ENCODE assay signal across 9 cellular contexts in genomic region chrX:71493111-71493613, GRCh38. TPM values are rescaled to one million over a fixed set of nuclear protein-coding genes. Genes with fewer than 3 reads are reported as not detected.
DNase-seq lines count a peak whose midpoint lies in the region; ATAC-seq and TF ChIP-seq lines count a peak whose summit lies in the region.
"Had no signal": no experiment of that assay in that cellular context is flagged by ENCODE, and none has a peak within 500 bp of the region (broad histone marks: within the 10 kb centered on the region; RNA-seq: fewer than 3 reads in every experiment).

No MANE protein-coding gene starts in this region.

- peak overlapping the region in 3 of 4 donors; percentile 51 to 64 (median 60) for H3K4me3 ChIP-seq in upper lobe of left lung

- no peak for TF ChIP-seq EP300 in upper lobe of left lung (IDR thresholded peaks at IDR 0.05)

- TF ChIP-seq POLR2A in upper lobe of left lung (IDR thresholded peaks at IDR 0.05), result no peak

- H3K27ac Mint-ChIP-seq in activated T-cell treated with anti-CD3 and anti-CD28 coated beads, Interleukin-2, amount 50 U/mL, for 24 hours, result no peak overlapping the region
- no peak overlapping the region for H3K27ac Mint-ChIP-seq in MCF 10A (ENCODE audit: low read depth, unreplicated experiment)
- no peak overlapping the region for H3K27ac Mint-ChIP-seq in memory B cell

- H3K27ac ChIP-seq in upper lobe of left lung, result peak overlapping the region in 3 of 4 donors; percentile 7 to 65 (median 21)
- H3K27ac ChIP-seq: KMS-11 had no signal

- BruUV-seq in MCF 10A (replicated peaks; lab: Mats Ljungman, UMichigan), result no TSS peak

- H3K27me3 ChIP-seq in upper lobe of left lung, result no peaks in the 10 kb centered on the region

- no peaks in the 10 kb centered on the region for H3K9me3 ChIP-seq in upper lobe of left lung

- peak overlapping the region; percentile 81 for H3K4me3 Mint-ChIP-seq in activated T-cell treated with anti-CD3 and anti-CD28 coated beads, Interleukin-2, amount 50 U/mL, for 24 hours
- H3K4me3 Mint-ChIP-seq in MCF 10A (ENCODE audit: unreplicated experiment), result peak overlapping the region; percentile 56
- H3K4me3 Mint-ChIP-seq in memory B cell, result peak overlapping the region; percentile 85

- POLR2A ChIA-PET in MCF 10A (lab: Yijun Ruan, JAX), result interaction anchor here (0.7 to 2.8 kb wide), 3 partner anchors 40 to 52 kb away, joined by 3 to 16 read pairs (median 3); partner anchors contain the start of gene OGT

- H3K36me3 ChIP-seq in upper lobe of left lung, result no peaks in the 10 kb centered on the region

- TF ChIP-seq CTCF in MCF 10A (IDR thresholded peaks at IDR 0.05; ENCODE audit: unreplicated experiment), result no peak
- no peak for TF ChIP-seq CTCF in upper lobe of left lung (IDR thresholded peaks at IDR 0.05)

- H3K4me1 ChIP-seq in upper lobe of left lung, result no peaks in the 10 kb centered on the region

- H3K4me1 Mint-ChIP-seq in activated T-cell treated with anti-CD3 and anti-CD28 coated beads, Interleukin-2, amount 50 U/mL, for 24 hours (ENCODE audit: low read depth), result peaks cover 16% of the 10 kb centered on the region
- H3K4me1 Mint-ChIP-seq in MCF 10A (ENCODE audit: insufficient read depth, unreplicated experiment) (no peaks in the 10 kb centered on the region), memory B cell (peaks cover 12% of the 10 kb centered on the region)

- CTCF ChIA-PET in MCF 10A (lab: Yijun Ruan, JAX), result interaction anchor here (0.7 kb wide), 1 partner anchor 25 kb away, joined by 3 read pairs; no protein-coding TSS in a partner anchor

- peaks cover 16% of the 10 kb centered on the region for H3K27me3 Mint-ChIP-seq in activated T-cell treated with anti-CD3 and anti-CD28 coated beads, Interleukin-2, amount 50 U/mL, for 24 hours
- peaks cover 24% of the 10 kb centered on the region for H3K27me3 Mint-ChIP-seq in MCF 10A (ENCODE audit: insufficient read depth, unreplicated experiment)
- H3K27me3 Mint-ChIP-seq in memory B cell, result no peaks in the 10 kb centered on the region

- ATAC-seq in memory B cell (ENCODE audit: low read depth) (no peak), upper lobe of left lung (ENCODE audit: low FRiP score in 2 of 2) (peak; percentile 51 to 55), GM19328 (IDR thresholded peaks at IDR 0.05; ENCODE audit: unreplicated experiment) (no peak), HG02973 (IDR thresholded peaks at IDR 0.05; ENCODE audit: unreplicated experiment) (no peak), GM18868 (IDR thresholded peaks at IDR 0.05; ENCODE audit: unreplicated experiment) (no peak)

- H3K9me3 Mint-ChIP-seq in activated T-cell treated with anti-CD3 and anti-CD28 coated beads, Interleukin-2, amount 50 U/mL, for 24 hours, result no peaks in the 10 kb centered on the region
- H3K9me3 Mint-ChIP-seq in MCF 10A (ENCODE audit: unreplicated experiment), result peaks cover 7% of the 10 kb centered on the region
- no peaks in the 10 kb centered on the region for H3K9me3 Mint-ChIP-seq in memory B cell

- intact Hi-C loops in MCF 10A (cut with micrococcal nuclease), result no loop called here

- DNase-seq in activated T-cell treated with anti-CD3 and anti-CD28 coated beads, Interleukin-2, amount 50 U/mL, for 24 hours, result no peak
- DNase-seq in activated T-cell treated with anti-CD3 and anti-CD28 coated beads for 4 hours (no peak), MCF 10A (ENCODE audit: unreplicated experiment) (peak; percentile 12), memory B cell (ENCODE audit: low spot score in 2 of 2) (no peak), upper lobe of left lung (peak in 1 of 2 donors; percentile 24)

- H3K36me3 Mint-ChIP-seq in activated T-cell treated with anti-CD3 and anti-CD28 coated beads, Interleukin-2, amount 50 U/mL, for 24 hours (ENCODE audit: low read depth), result no peaks in the 10 kb centered on the region
- no peaks in the 10 kb centered on the region for H3K36me3 Mint-ChIP-seq in MCF 10A (ENCODE audit: insufficient read depth, unreplicated experiment)
- H3K36me3 Mint-ChIP-seq in memory B cell, result no peaks in the 10 kb centered on the region

- 54 to 71% methylated on average over 8 to 16 of the region's 16 CpGs for WGBS in upper lobe of left lung, 2 donors

RNA-seq across cellular contexts. Expression of gene OGT, which starts 39.7 kb away (rescaled TPM):
- total RNA-seq in MCF 10A (2022) (282 and 300 TPM in 2 replicates), upper lobe of left lung (100 to 1,000 TPM in 5 of 6 donors, 10 to 100 TPM in 1; 88.3 to 315 (median 159) TPM)

Comparison
In these comparisons a context has a peak if more than half of its experiments do, and no peak if none do; other contexts are left out.
1. ATAC-seq: peak in upper lobe of left lung (2 of 2); none in memory B cell (single experiment), GM19328 (single experiment), HG02973 (single experiment) and GM18868 (single experiment).
2. Peak in every context shown above with its lines, with median percentiles within 50 percentile points of each other: H3K4me3 Mint-ChIP-seq.